Comparison of ENCODE assay signal across 1 cellular context in the genomic region with DNA sequence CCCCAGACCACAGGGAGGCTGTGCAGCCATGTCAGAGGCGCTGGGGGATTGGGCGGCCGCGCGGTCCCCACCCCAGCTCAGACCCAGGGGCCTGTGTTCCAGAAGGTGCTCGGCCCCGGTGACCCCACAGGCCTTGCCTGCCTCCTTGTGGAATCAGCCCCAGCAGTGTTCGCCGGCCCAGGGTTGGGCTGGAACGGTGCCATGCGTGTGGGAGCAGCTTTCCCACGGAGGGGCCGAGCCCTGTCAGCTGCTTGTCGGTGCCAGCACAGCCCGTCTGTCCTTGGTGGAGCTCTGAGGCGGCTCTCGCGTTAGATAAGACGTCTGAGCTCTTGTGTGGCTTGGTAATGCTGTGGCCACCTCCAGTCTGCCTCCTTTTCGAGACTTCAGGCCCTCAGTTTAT.
TF ChIP-seq lines count a peak whose summit lies in the region.

No MANE protein-coding gene starts in this region.

TF ChIP-seq in WTC11, 78 proteins besides CTCF, POLR2A, EP300 and RAD21 (continued from another document):
- TF ChIP-seq, protein P1, sequence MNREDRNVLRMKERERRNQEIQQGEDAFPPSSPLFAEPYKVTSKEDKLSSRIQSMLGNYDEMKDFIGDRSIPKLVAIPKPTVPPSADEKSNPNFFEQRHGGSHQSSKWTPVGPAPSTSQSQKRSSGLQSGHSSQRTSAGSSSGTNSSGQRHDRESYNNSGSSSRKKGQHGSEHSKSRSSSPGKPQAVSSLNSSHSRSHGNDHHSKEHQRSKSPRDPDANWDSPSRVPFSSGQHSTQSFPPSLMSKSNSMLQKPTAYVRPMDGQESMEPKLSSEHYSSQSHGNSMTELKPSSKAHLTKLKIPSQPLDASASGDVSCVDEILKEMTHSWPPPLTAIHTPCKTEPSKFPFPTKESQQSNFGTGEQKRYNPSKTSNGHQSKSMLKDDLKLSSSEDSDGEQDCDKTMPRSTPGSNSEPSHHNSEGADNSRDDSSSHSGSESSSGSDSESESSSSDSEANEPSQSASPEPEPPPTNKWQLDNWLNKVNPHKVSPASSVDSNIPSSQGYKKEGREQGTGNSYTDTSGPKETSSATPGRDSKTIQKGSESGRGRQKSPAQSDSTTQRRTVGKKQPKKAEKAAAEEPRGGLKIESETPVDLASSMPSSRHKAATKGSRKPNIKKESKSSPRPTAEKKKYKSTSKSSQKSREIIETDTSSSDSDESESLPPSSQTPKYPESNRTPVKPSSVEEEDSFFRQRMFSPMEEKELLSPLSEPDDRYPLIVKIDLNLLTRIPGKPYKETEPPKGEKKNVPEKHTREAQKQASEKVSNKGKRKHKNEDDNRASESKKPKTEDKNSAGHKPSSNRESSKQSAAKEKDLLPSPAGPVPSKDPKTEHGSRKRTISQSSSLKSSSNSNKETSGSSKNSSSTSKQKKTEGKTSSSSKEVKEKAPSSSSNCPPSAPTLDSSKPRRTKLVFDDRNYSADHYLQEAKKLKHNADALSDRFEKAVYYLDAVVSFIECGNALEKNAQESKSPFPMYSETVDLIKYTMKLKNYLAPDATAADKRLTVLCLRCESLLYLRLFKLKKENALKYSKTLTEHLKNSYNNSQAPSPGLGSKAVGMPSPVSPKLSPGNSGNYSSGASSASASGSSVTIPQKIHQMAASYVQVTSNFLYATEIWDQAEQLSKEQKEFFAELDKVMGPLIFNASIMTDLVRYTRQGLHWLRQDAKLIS (CRISPR knock-in tag; IDR thresholded peaks at IDR 0.05; ENCODE audit: borderline replicate concordance), result no peak
- TF ChIP-seq, protein P2, sequence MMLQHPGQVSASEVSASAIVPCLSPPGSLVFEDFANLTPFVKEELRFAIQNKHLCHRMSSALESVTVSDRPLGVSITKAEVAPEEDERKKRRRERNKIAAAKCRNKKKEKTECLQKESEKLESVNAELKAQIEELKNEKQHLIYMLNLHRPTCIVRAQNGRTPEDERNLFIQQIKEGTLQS (CRISPR knock-in tag; conservative IDR thresholded peaks at IDR 0.05), result no peak
